1 cellular context compared by ENCODE assay signal in genomic region chr17:31721291-31722025, GRCh38.
TF ChIP-seq lines count a peak whose summit lies in the region.

No MANE protein-coding gene starts in this region.

TF ChIP-seq in H1, 55 proteins besides CTCF, POLR2A, EP300 and RAD21 (continued from another document):
- no peak for TF ChIP-seq CHD7 (IDR thresholded peaks at IDR 0.05; ENCODE audit: insufficient replicate concordance, low read length)
- no peak for TF ChIP-seq JUND (IDR thresholded peaks at IDR 0.05; ENCODE audit: low read length)
- TF ChIP-seq GTF2F1 (IDR thresholded peaks at IDR 0.05; ENCODE audit: borderline replicate concordance, low read depth, low read length), result no peak
- no peak for TF ChIP-seq ZNF274 (IDR thresholded peaks at IDR 0.05; ENCODE audit: borderline replicate concordance, extremely low read depth, low read length)
- no peak for TF ChIP-seq TAF1 (IDR thresholded peaks at IDR 0.05; ENCODE audit: low read depth, low read length)
- no peak for TF ChIP-seq TAF7 (optimal IDR thresholded peaks at IDR 0.05; ENCODE audit: borderline replicate concordance, low read depth, low read length)
- no peak for TF ChIP-seq NANOG (IDR thresholded peaks at IDR 0.05; ENCODE audit: insufficient read depth, low read depth, low read length, poor library complexity, severe bottlenecking)
- TF ChIP-seq CHD1 (IDR thresholded peaks at IDR 0.05; ENCODE audit: low read depth, low read length), result no peak
- no peak for TF ChIP-seq SIRT6 (IDR thresholded peaks at IDR 0.05; ENCODE audit: low read length)
- TF ChIP-seq SUZ12 (IDR thresholded peaks at IDR 0.05; ENCODE audit: low read length), result no peak
- TF ChIP-seq MAX (IDR thresholded peaks at IDR 0.05), result no peak
- no peak for TF ChIP-seq SIN3A (conservative IDR thresholded peaks at IDR 0.05 in 1 of 2, IDR thresholded peaks at IDR 0.05 in 1 of 2; ENCODE audit: low read depth in 1 of 2, low read length in 2 of 2)
